Comparison of ENCODE assay signal across 9 cellular contexts in the genomic region with DNA sequence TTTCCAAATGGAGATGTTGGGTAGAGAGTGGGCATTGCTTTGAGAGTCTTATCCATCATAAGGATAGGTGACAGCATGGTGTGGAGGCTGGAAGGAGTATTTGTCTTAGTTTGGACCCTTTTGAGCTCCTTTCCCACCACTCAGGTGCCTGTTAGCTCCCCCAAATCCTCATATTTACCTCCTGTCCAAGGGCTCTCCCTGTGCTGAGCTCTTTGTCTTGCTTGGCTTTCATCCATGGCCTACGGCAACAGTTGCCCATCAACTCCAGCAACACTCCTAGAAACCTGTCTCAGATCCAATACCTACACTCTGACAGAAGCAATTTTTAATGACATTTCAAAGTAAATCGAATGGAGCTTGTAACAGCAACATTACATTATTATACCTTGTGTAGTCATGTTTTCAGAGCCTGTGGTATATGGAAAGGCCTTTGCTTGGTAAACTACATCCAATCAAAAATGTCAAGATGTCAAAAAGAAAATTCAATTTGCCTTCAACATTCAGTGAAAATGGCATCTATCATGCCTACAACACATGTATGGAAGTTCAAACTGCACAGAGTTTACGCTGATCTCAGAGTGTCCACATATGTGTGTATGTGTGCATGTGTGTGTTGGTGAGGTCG.
"Had no signal": no experiment of that assay in that cellular context is flagged by ENCODE, and none has a peak within 500 bp of the region (broad histone marks: within the 10 kb centered on the region; RNA-seq: fewer than 3 reads in every experiment).

No MANE protein-coding gene starts in this region.

- H3K9ac ChIP-seq: GM23248 had no signal

- H2AFZ ChIP-seq: GM23248 had no signal

- H3K4me1 ChIP-seq: HAP-1 had no signal

- H3K36me3 ChIP-seq: HAP-1 had no signal

- H3K27ac ChIP-seq: GM23248 had no signal

- FAIRE-seq: HTR-8/SVneo, K562 had no signal

- ATAC-seq: HCT116, K562 had no signal

- H3K9me3 ChIP-seq: HAP-1 had no signal

- DNase-seq: GM23248, GOT3, H7, HFFc6, IMR-90 had no signal

- H3K4me3 ChIP-seq: GM23248, HAP-1, K562 had no signal
